Comparison of ENCODE assay signal across 20 cellular contexts in the genomic region with DNA sequence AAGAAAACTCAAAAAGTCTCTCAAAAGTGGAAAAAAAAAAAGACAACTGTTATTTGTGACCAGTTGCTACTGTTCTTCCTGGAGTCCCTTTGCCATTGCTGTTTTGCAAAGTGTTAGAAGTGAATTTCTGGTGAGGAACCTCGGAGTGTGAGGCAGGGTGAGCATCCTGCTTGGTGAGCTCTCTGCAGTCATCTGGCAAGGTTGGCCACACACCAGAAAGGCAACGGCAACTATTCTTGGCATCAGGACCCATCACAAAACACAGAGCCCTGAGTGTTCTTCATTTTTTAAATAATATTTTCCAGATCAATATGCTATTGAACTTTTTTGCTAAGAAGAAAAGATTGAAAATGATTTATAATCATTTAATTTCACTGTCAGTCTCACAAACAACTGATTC.
A peak's percentile ranks its signal among the peaks of the same experiment; 100 is the strongest.
DNase-seq lines count a peak whose midpoint lies in the region; ATAC-seq, FAIRE-seq and TF ChIP-seq lines count a peak whose summit lies in the region.
"Had no signal": no experiment of that assay in that cellular context is flagged by ENCODE, and none has a peak within 500 bp of the region (broad histone marks: within the 10 kb centered on the region; RNA-seq: fewer than 3 reads in every experiment).

No MANE protein-coding gene starts in this region.

- ATAC-seq in right lobe of liver = peak; percentile 24 to 56 (median 49)
- ATAC-seq: GM12878, HCT116, K562 had no signal

- H3K4me1 Mint-ChIP-seq in activated T-helper 1 cell treated with anti-CD3 and anti-CD28 coated beads, Interleukin-12 subunit alpha, Interleukin-12 subunit beta, Interleukin-2, Interleukin-4 antibody, amounts not matched to agents 30 ng/mL and 10 ng/mL and 1 ng/mL, durations not matched to agents 14 hours and 24 hours and 36 hours (ENCODE audit: low read depth) = no peaks in the 10 kb centered on the region

- H3K27ac Mint-ChIP-seq in activated T-helper 1 cell treated with anti-CD3 and anti-CD28 coated beads, Interleukin-12 subunit alpha, Interleukin-12 subunit beta, Interleukin-2, Interleukin-4 antibody, amounts not matched to agents 30 ng/mL and 10 ng/mL and 1 ng/mL, durations not matched to agents 14 hours and 24 hours and 36 hours = no peak overlapping the region
- H3K27ac Mint-ChIP-seq: CD4-positive, alpha-beta T cell had no signal

- no peak for TF ChIP-seq POLR2A in right lobe of liver (IDR thresholded peaks at IDR 0.05)

- no peaks in the 10 kb centered on the region for H3K9me3 ChIP-seq in right lobe of liver
- H3K9me3 ChIP-seq: BE2C had no signal

- H3K27ac ChIP-seq in right lobe of liver = peak overlapping the region; percentile 11 to 84 (median 68)
- H3K27ac ChIP-seq: PC-9 had no signal

- H3K4me3 ChIP-seq in AG10803 (ENCODE audit: low read length) = no peak overlapping the region
- no peak overlapping the region for H3K4me3 ChIP-seq in fibroblast of the aortic adventitia (ENCODE audit: low read depth, low read length)
- H3K4me3 ChIP-seq in right lobe of liver = no peak overlapping the region
- H3K4me3 ChIP-seq: GM12878, K562, PC-9 had no signal

- no peaks in the 10 kb centered on the region for H3K36me3 ChIP-seq in right lobe of liver
- H3K36me3 ChIP-seq: BE2C had no signal

- FAIRE-seq in urothelium cell line (lab: Jason Lieb, UNC) = no peak
- FAIRE-seq: GM12878, K562 had no signal

- H3K27me3 ChIP-seq in right lobe of liver = no peaks in the 10 kb centered on the region

- H3K27me3 Mint-ChIP-seq in activated T-helper 1 cell treated with anti-CD3 and anti-CD28 coated beads, Interleukin-12 subunit alpha, Interleukin-12 subunit beta, Interleukin-2, Interleukin-4 antibody, amounts not matched to agents 30 ng/mL and 10 ng/mL and 1 ng/mL, durations not matched to agents 14 hours and 24 hours and 36 hours (ENCODE audit: insufficient read depth) = peaks cover 17% of the 10 kb centered on the region

- peak; percentile 35 for DNase-seq in AG10803 (ENCODE audit: low read depth)
- DNase-seq in M059J (ENCODE audit: low read depth) = peak; percentile 11
- DNase-seq in fibroblast of the aortic adventitia (ENCODE audit: low read depth) = peak; percentile 31
- DNase-seq in right lobe of liver = no peak
- DNase-seq in activated T-helper 1 cell treated with anti-CD3 and anti-CD28 coated beads, Interleukin-12 subunit alpha, Interleukin-12 subunit beta, Interleukin-2, Interleukin-4 antibody, amounts not matched to agents 30 ng/mL and 10 ng/mL and 1 ng/mL, durations not matched to agents 14 hours and 24 hours and 36 hours (ENCODE audit: low spot score) = no peak
- no peak for DNase-seq in urothelium cell line (ENCODE audit: low spot score)
- DNase-seq in D341Med (ENCODE audit: low spot score) = no peak
- no peak for DNase-seq in effector CD4-positive, alpha-beta T cell
- DNase-seq: BE2C; Calu3; CD4-positive, alpha-beta T cell; DMS79 treated with DMSO at 0.1 percent for 48 hours; NCI-H1436 treated with DMSO at 0.1 percent for 48 hours; NCI-H2081 treated with DMSO at 0.1 percent for 48 hours; NCI-H510A treated with DMSO at 0.1 percent for 48 hours; NCI-H82; PC-9 had no signal

- 31% methylated on average over 2 of the region's 2 CpGs for WGBS in right lobe of liver (ENCODE audit: insufficient coverage, low coverage, low lambda C conversion rate, missing lambda C conversion rate)

- H3K9me3 Mint-ChIP-seq in activated T-helper 1 cell treated with anti-CD3 and anti-CD28 coated beads, Interleukin-12 subunit alpha, Interleukin-12 subunit beta, Interleukin-2, Interleukin-4 antibody, amounts not matched to agents 30 ng/mL and 10 ng/mL and 1 ng/mL, durations not matched to agents 14 hours and 24 hours and 36 hours = no peaks in the 10 kb centered on the region
- H3K9me3 Mint-ChIP-seq: CD4-positive, alpha-beta T cell had no signal

- intact Hi-C loops in right lobe of liver (cut with DNase I) = no loop called here
- intact Hi-C loops in activated T-helper 1 cell treated with anti-CD3 and anti-CD28 coated beads, Interleukin-12 subunit alpha, Interleukin-12 subunit beta, Interleukin-2, Interleukin-4 antibody, amounts not matched to agents 30 ng/mL and 10 ng/mL and 1 ng/mL, durations not matched to agents 14 hours and 24 hours and 36 hours (cut with micrococcal nuclease) = no loop called here

- H3K36me3 Mint-ChIP-seq in activated T-helper 1 cell treated with anti-CD3 and anti-CD28 coated beads, Interleukin-12 subunit alpha, Interleukin-12 subunit beta, Interleukin-2, Interleukin-4 antibody, amounts not matched to agents 30 ng/mL and 10 ng/mL and 1 ng/mL, durations not matched to agents 14 hours and 24 hours and 36 hours (ENCODE audit: low read depth) = no peaks in the 10 kb centered on the region

- peaks cover 0 to 41% (median 11%) of the 10 kb centered on the region in 4 donors for H3K4me1 ChIP-seq in right lobe of liver
- H3K4me1 ChIP-seq: BE2C had no signal

- no peak overlapping the region for H3K4me3 Mint-ChIP-seq in activated T-helper 1 cell treated with anti-CD3 and anti-CD28 coated beads, Interleukin-12 subunit alpha, Interleukin-12 subunit beta, Interleukin-2, Interleukin-4 antibody, amounts not matched to agents 30 ng/mL and 10 ng/mL and 1 ng/mL, durations not matched to agents 14 hours and 24 hours and 36 hours
- H3K4me3 Mint-ChIP-seq: CD4-positive, alpha-beta T cell had no signal

- no peak for TF ChIP-seq CTCF in AG10803 (conservative IDR thresholded peaks at IDR 0.05; ENCODE audit: low read length)
- no peak for TF ChIP-seq CTCF in fibroblast of the aortic adventitia (IDR thresholded peaks at IDR 0.05; ENCODE audit: insufficient read depth, low read length)
- no peak for TF ChIP-seq CTCF in right lobe of liver (IDR thresholded peaks at IDR 0.05)

Comparison
In these comparisons a context has a peak if more than half of its experiments do, and no peak if none do; other contexts are left out.
1. DNase-seq: peak in AG10803 (single experiment), M059J (single experiment) and fibroblast of the aortic adventitia (single experiment); none in right lobe of liver (0 of 3), activated T-helper 1 cell treated with anti-CD3 and anti-CD28 coated beads, Interleukin-12 subunit alpha, Interleukin-12 subunit beta, Interleukin-2, Interleukin-4 antibody, amounts not matched to agents 30 ng/mL and 10 ng/mL and 1 ng/mL, durations not matched to agents 14 hours and 24 hours and 36 hours (single experiment), urothelium cell line (single experiment), D341Med (single experiment) and effector CD4-positive, alpha-beta T cell (single experiment).